Comparison of ENCODE assay signal across 8 cellular contexts in genomic region chr2:120109186-120110061, GRCh38.
DNase-seq lines count a peak whose midpoint lies in the region; ATAC-seq and TF ChIP-seq lines count a peak whose summit lies in the region.

No MANE protein-coding gene starts in this region.

- intact Hi-C loops in mucosa of descending colon (cut with DNase I, micrococcal nuclease): no loop called here

- DNase-seq in NCI-H526 (lab: John Stamatoyannopoulos, UW) (peak; percentile 11 to 55), NCI-H526 treated with DMSO at 0.1 percent for 48 hours (lab: John Stamatoyannopoulos, UW) (no peak), RPMI7951 (ENCODE audit: low read depth) (peak; percentile 54), dermis microvascular lymphatic vessel endothelial cell (ENCODE audit: low read depth in 2 of 2) (peak; percentile 50 to 65), mucosa of descending colon (no peak), NK-92 (lab: John Stamatoyannopoulos, UW; ENCODE audit: unreplicated experiment) (no peak)

- no peak overlapping the region for H3K4me3 ChIP-seq in mucosa of descending colon

- peaks cover 11% of the 10 kb centered on the region for H3K4me1 ChIP-seq in mucosa of descending colon (ENCODE audit: low read depth)

- no peaks in the 10 kb centered on the region for H3K9me3 ChIP-seq in mucosa of descending colon

- no peak for TF ChIP-seq CTCF in mucosa of descending colon (IDR thresholded peaks at IDR 0.05)

- H3K36me3 ChIP-seq in mucosa of descending colon (ENCODE audit: low read depth): no peaks in the 10 kb centered on the region

- ATAC-seq in HG03432 (IDR thresholded peaks at IDR 0.05; ENCODE audit: unreplicated experiment) (peak; percentile 39), mucosa of descending colon (peak; percentile 63), HG03045 (IDR thresholded peaks at IDR 0.05; ENCODE audit: unreplicated experiment) (no peak)

Comparison
In these comparisons a context has a peak if more than half of its experiments do, and no peak if none do; other contexts are left out.
1. DNase-seq: peak in NCI-H526 (2 of 2), RPMI7951 (single experiment) and dermis microvascular lymphatic vessel endothelial cell (2 of 2); none in NCI-H526 treated with DMSO at 0.1 percent for 48 hours (single experiment), mucosa of descending colon (0 of 3) and NK-92 (single experiment).